36 cellular contexts compared by ENCODE assay signal in the genomic region with DNA sequence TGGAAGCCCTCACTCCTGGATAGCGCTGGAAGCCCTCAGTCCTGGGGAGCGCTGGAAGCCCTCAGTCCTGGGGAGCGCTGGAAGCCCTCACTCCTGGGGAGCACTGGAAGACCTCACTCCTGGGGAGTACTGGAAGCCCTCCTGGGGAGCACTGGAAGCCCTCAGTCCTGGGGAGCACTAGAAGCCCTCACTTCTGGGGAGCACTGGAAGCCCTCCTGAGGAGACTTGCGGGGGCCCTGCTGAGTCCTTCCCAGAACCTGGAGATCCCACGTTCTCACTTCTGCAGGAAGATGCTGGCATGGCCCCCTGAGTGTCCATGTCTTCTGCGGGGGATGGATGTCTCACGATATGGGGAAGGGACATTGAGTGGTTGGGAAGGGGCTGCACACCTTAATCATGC.
DNase-seq lines count a peak whose midpoint lies in the region; ATAC-seq, FAIRE-seq and TF ChIP-seq lines count a peak whose summit lies in the region.
"Had no signal": no experiment of that assay in that cellular context is flagged by ENCODE, and none has a peak within 500 bp of the region (broad histone marks: within the 10 kb centered on the region; RNA-seq: fewer than 3 reads in every experiment).

No MANE protein-coding gene starts in this region.

- 86% methylated on average over 7 of the region's 7 CpGs; no CpG with 5 or more reads in 1 of the 2 experiments for WGBS in H1 (ENCODE audit: extremely low coverage in 1 of 2, insufficient coverage in 1 of 2, insufficient read length in 1 of 2, insufficient replicate concordance in 2 of 2, low coverage in 1 of 2, low lambda C conversion rate in 2 of 2, missing lambda C conversion rate in 1 of 2), 2 experiments
- WGBS in neuronal stem cell (ENCODE audit: extremely low coverage in 2 of 2, insufficient read length in 2 of 2, insufficient replicate concordance in 1 of 2), 2 donors: no CpG with 5 or more reads among the region's 7 CpGs
- WGBS in spleen, 5 donors: 71 to 86% (median 80%) methylated on average over 5 to 7 of the region's 7 CpGs
- 71 to 80% methylated on average over 4 to 7 of the region's 7 CpGs for WGBS in endodermal cell (ENCODE audit: insufficient coverage in 1 of 2, insufficient read length in 1 of 2), 2 experiments

- H3K56ac ChIP-seq in H1 (replicated peaks; ENCODE audit: insufficient read length, low read depth, low read length): no peak overlapping the region

- no peak overlapping the region for H3K4me3 ChIP-seq in coronary artery
- H3K4me3 ChIP-seq in H1 (ENCODE audit: extremely low read depth in 1 of 4, insufficient read depth in 2 of 4, low read depth in 3 of 4, low read length in 4 of 4): no peak overlapping the region
- H3K4me3 ChIP-seq in neuronal stem cell (ENCODE audit: low read length in 2 of 2): no peak overlapping the region
- H3K4me3 ChIP-seq in spleen: no peak overlapping the region
- no peak overlapping the region for H3K4me3 ChIP-seq in endodermal cell (ENCODE audit: low read length)
- H3K4me3 ChIP-seq: A549; BLaER1; BLaER1 treated with 17β-estradiol and CSF1 and Interleukin-3, amounts not matched to agents 10 nM and 100 nM had no signal

- peak overlapping the region; percentile 39; the same call in 1 of the 2 replicates for H2BK12ac ChIP-seq in H1 (ENCODE audit: low read depth, low read length)
- H2BK12ac ChIP-seq in neuronal stem cell (ENCODE audit: low read length): no peak overlapping the region

- CTCF ChIA-PET in H1 (lab: Charles Lee; ENCODE audit: partially characterized antibody): no interaction called here

- no peaks in the 10 kb centered on the region for H3K27me3 ChIP-seq in H1 (replicated peaks in 1 of 4; ENCODE audit: control insufficient read depth in 3 of 4, extremely low read depth in 1 of 4, insufficient read depth in 3 of 4, low read length in 3 of 4)
- H3K27me3 ChIP-seq in neuronal stem cell (ENCODE audit: control insufficient read depth in 3 of 3, insufficient read depth in 3 of 3, low read depth in 1 of 3, low read length in 3 of 3): peaks cover 0 to 2% (median 0%) of the 10 kb centered on the region in 3 experiments
- no peaks in the 10 kb centered on the region for H3K27me3 ChIP-seq in spleen (replicated peaks in 1 of 7)
- no peaks in the 10 kb centered on the region for H3K27me3 ChIP-seq in endodermal cell (ENCODE audit: control insufficient read depth, insufficient read depth, low read length, poor library complexity, severe bottlenecking)
- H3K27me3 ChIP-seq: BE2C; BLaER1; BLaER1 treated with 17β-estradiol and CSF1 and Interleukin-3, amounts not matched to agents 10 nM and 100 nM had no signal

- TF ChIP-seq EP300 in H1 (IDR thresholded peaks at IDR 0.05; ENCODE audit: borderline replicate concordance in 1 of 2, low read depth in 2 of 2, low read length in 2 of 2): no peak

- H3K18ac ChIP-seq in H1 (ENCODE audit: extremely low read depth, low read length): no peak overlapping the region
- no peak overlapping the region for H3K18ac ChIP-seq in neuronal stem cell (ENCODE audit: low read length)

- H3K36me3 Mint-ChIP-seq in endodermal cell (ENCODE audit: low read depth): no peaks in the 10 kb centered on the region
- H3K36me3 Mint-ChIP-seq: CD14-positive monocyte; CD4-positive, alpha-beta memory T cell; CD4-positive, CD25-positive, alpha-beta regulatory T cell; CD8-positive, alpha-beta memory T cell; CD8-positive, alpha-beta T cell had no signal

- H3K4me3 Mint-ChIP-seq in endodermal cell: no peak overlapping the region
- H3K4me3 Mint-ChIP-seq: B cell; CD14-positive monocyte; CD4-positive, alpha-beta memory T cell; CD4-positive, alpha-beta T cell; CD4-positive, CD25-positive, alpha-beta regulatory T cell; CD8-positive, alpha-beta memory T cell; CD8-positive, alpha-beta T cell had no signal

- H2BK120ac ChIP-seq in H1 (replicated peaks; ENCODE audit: low read depth, low read length) (no peak overlapping the region), neuronal stem cell (ENCODE audit: low read depth, low read length) (no peak overlapping the region)

- DNase-seq in coronary artery (ENCODE audit: low spot score) (peak; percentile 65), H1 (ENCODE audit: low read depth in 1 of 2, low spot score in 2 of 2) (no peak), neuronal stem cell (ENCODE audit: low spot score) (no peak), spleen (peak; percentile 57), T1000 (lab: John Stamatoyannopoulos, UW) (no peak), endodermal cell (no peak)
- DNase-seq: 8988T; ACHN; AML-193; BE2C; C1 segment of cervical spinal cord; Caco-2; Calu3; CD4-positive, alpha-beta memory T cell; CD4-positive, alpha-beta T cell; CD8-positive, alpha-beta memory T cell; CD8-positive, alpha-beta T cell; COR-L47; DMS 273 treated with DMSO at 0.1 percent for 48 hours; DMS153; DMS79; DMS79 treated with DMSO at 0.1 percent for 48 hours; DND-41; EL had no signal

- no peak overlapping the region for H3K9ac ChIP-seq in H1 (replicated peaks in 1 of 4; ENCODE audit: extremely low read depth in 1 of 4, low read depth in 3 of 4, low read length in 3 of 4)
- no peak overlapping the region for H3K9ac ChIP-seq in neuronal stem cell (ENCODE audit: low read depth, low read length, poor library complexity)
- H3K9ac ChIP-seq in endodermal cell (ENCODE audit: extremely low read depth, low read length, poor library complexity, severe bottlenecking): no peak overlapping the region
- H3K9ac ChIP-seq: BLaER1; BLaER1 treated with 17β-estradiol and CSF1 and Interleukin-3, amounts not matched to agents 10 nM and 100 nM had no signal

- no peak overlapping the region for H4K5ac ChIP-seq in H1 (ENCODE audit: insufficient read length, low read depth, low read length)

- ATAC-seq in GM21723 (IDR thresholded peaks at IDR 0.05; ENCODE audit: unreplicated experiment) (no peak), GM18861 (IDR thresholded peaks at IDR 0.05; ENCODE audit: unreplicated experiment) (no peak)
- ATAC-seq: CD8-positive, alpha-beta T cell had no signal

- H3K14ac ChIP-seq in H1 (ENCODE audit: insufficient read length): no peak overlapping the region
- H3K14ac ChIP-seq in neuronal stem cell (ENCODE audit: low read length): no peak overlapping the region

- peaks cover 23% of the 10 kb centered on the region for H3K4me1 Mint-ChIP-seq in endodermal cell
- H3K4me1 Mint-ChIP-seq: B cell; CD14-positive monocyte; CD4-positive, alpha-beta memory T cell; CD4-positive, CD25-positive, alpha-beta regulatory T cell; CD8-positive, alpha-beta memory T cell had no signal

- TF ChIP-seq RAD21 in H1 (IDR thresholded peaks at IDR 0.05 in 1 of 2, conservative IDR thresholded peaks at IDR 0.05 in 1 of 2; ENCODE audit: low read depth in 2 of 2, low read length in 2 of 2): no peak

- H3K79me1 ChIP-seq in H1 (ENCODE audit: low read depth, low read length) (no peaks in the 10 kb centered on the region), neuronal stem cell (ENCODE audit: low read depth, low read length) (no peaks in the 10 kb centered on the region)

- FAIRE-seq in H1 (lab: Jason Lieb, UNC): no peak
- FAIRE-seq: A204.1, A549, D721Med had no signal

- H3K36me3 ChIP-seq in H1 (ENCODE audit: control insufficient read depth in 2 of 4, insufficient read depth in 4 of 4, low read length in 3 of 4): no peaks in the 10 kb centered on the region
- no peaks in the 10 kb centered on the region for H3K36me3 ChIP-seq in neuronal stem cell (replicated peaks in 1 of 2; ENCODE audit: control insufficient read depth in 2 of 2, insufficient read depth in 2 of 2, low read length in 2 of 2)
- no peaks in the 10 kb centered on the region for H3K36me3 ChIP-seq in spleen
- H3K36me3 ChIP-seq in endodermal cell (ENCODE audit: control insufficient read depth, insufficient read depth, low read length): no peaks in the 10 kb centered on the region
- H3K36me3 ChIP-seq: BE2C; BLaER1; BLaER1 treated with 17β-estradiol and CSF1 and Interleukin-3, amounts not matched to agents 10 nM and 100 nM had no signal

- intact Hi-C loops in spleen (cut with DNase I; ENCODE audit: low total_unique reads): no loop called here

- H3K27ac ChIP-seq in coronary artery: no peak overlapping the region
- H3K27ac ChIP-seq in H1 (ENCODE audit: low read depth, low read length): no peak overlapping the region
- no peak overlapping the region for H3K27ac ChIP-seq in neuronal stem cell (replicated peaks; ENCODE audit: low read length)
- H3K27ac ChIP-seq in spleen: no peak overlapping the region
- H3K27ac ChIP-seq in endodermal cell (ENCODE audit: low read depth, low read length): no peak overlapping the region
- H3K27ac ChIP-seq: 22Rv1; A549; BLaER1; BLaER1 treated with 17β-estradiol and CSF1 and Interleukin-3, amounts not matched to agents 10 nM and 100 nM; C4-2B had no signal

- peaks cover 10% of the 10 kb centered on the region for H3K27me3 Mint-ChIP-seq in endodermal cell (ENCODE audit: insufficient read depth)
- H3K27me3 Mint-ChIP-seq: B cell; CD4-positive, alpha-beta memory T cell; CD4-positive, alpha-beta T cell; CD4-positive, CD25-positive, alpha-beta regulatory T cell; CD8-positive, alpha-beta memory T cell had no signal

- H3K23ac ChIP-seq in H1 (ENCODE audit: insufficient read length): no peak overlapping the region
- H3K23ac ChIP-seq in neuronal stem cell (ENCODE audit: low read depth, low read length, poor library complexity): no peak overlapping the region

- H2AK5ac ChIP-seq in H1 (ENCODE audit: low read depth, low read length) (peak overlapping the region; percentile 78; the same call in 1 of the 2 replicates), neuronal stem cell (ENCODE audit: low read depth, low read length) (peak overlapping the region; percentile 32)

- no peak overlapping the region for H2BK20ac ChIP-seq in H1 (ENCODE audit: low read length)

- H2BK15ac ChIP-seq in H1 (ENCODE audit: low read length) (no peak overlapping the region), neuronal stem cell (ENCODE audit: low read length) (no peak overlapping the region)

- TF ChIP-seq POLR2A in H1 (IDR thresholded peaks at IDR 0.05; ENCODE audit: control extremely low read depth in 1 of 2, low read depth in 2 of 2, low read length in 2 of 2): no peak
- no peak for TF ChIP-seq POLR2A in spleen (IDR thresholded peaks at IDR 0.05)

- TF ChIP-seq CTCF in coronary artery (IDR thresholded peaks at IDR 0.05) (no peak), H1 (IDR thresholded peaks at IDR 0.05; ENCODE audit: control extremely low read depth in 1 of 3, insufficient read depth in 1 of 3, low read depth in 1 of 3, low read length in 3 of 3) (no peak), spleen (IDR thresholded peaks at IDR 0.05 in 8 of 11, conservative IDR thresholded peaks at IDR 0.05 in 3 of 11) (no peak), endodermal cell (conservative IDR thresholded peaks at IDR 0.05) (no peak)

- H3K4me2 ChIP-seq in H1 (ENCODE audit: insufficient read depth in 1 of 2, low read depth in 2 of 2, low read length in 2 of 2): no peak overlapping the region
- H3K4me2 ChIP-seq in neuronal stem cell (ENCODE audit: insufficient read depth, low read length, poor library complexity, severe bottlenecking): no peak overlapping the region
- H3K4me2 ChIP-seq: A549, BLaER1 had no signal

- H2BK5ac ChIP-seq in H1 (ENCODE audit: low read depth, low read length): no peak overlapping the region
- no peak overlapping the region for H2BK5ac ChIP-seq in neuronal stem cell (ENCODE audit: low read length)

- H4K8ac ChIP-seq in H1 (ENCODE audit: extremely low read depth, insufficient read depth, low read length): no peak overlapping the region
- H4K8ac ChIP-seq in neuronal stem cell (ENCODE audit: low read depth, low read length): no peak overlapping the region

- peaks cover 0 to 2% of the 10 kb centered on the region in 2 experiments for H4K20me1 ChIP-seq in H1 (replicated peaks in 1 of 2; ENCODE audit: control insufficient read depth in 1 of 2, insufficient read depth in 2 of 2, low read length in 2 of 2)
- H4K20me1 ChIP-seq: BLaER1; BLaER1 treated with 17β-estradiol and CSF1 and Interleukin-3, amounts not matched to agents 10 nM and 100 nM had no signal

- H3K4me1 ChIP-seq in H1 (replicated peaks in 1 of 4; ENCODE audit: control insufficient read depth in 3 of 4, insufficient read depth in 4 of 4, low read length in 3 of 4) (peaks cover 11 to 15% (median 15%) of the 10 kb centered on the region in 4 experiments), neuronal stem cell (ENCODE audit: control insufficient read depth in 2 of 2, insufficient read depth in 1 of 2, low read depth in 1 of 2, low read length in 2 of 2) (peaks cover 0 to 6% of the 10 kb centered on the region in 2 donors), spleen (no peaks in the 10 kb centered on the region), endodermal cell (ENCODE audit: control insufficient read depth, insufficient read depth, low read length) (peaks cover 6% of the 10 kb centered on the region)
- H3K4me1 ChIP-seq: A549, BE2C, Caco-2 had no signal

- no peak overlapping the region for H3K27ac Mint-ChIP-seq in endodermal cell
- H3K27ac Mint-ChIP-seq: B cell; CD14-positive monocyte; CD4-positive, alpha-beta memory T cell; CD4-positive, alpha-beta T cell; CD4-positive, CD25-positive, alpha-beta regulatory T cell; CD8-positive, alpha-beta T cell had no signal

- H3K9me3 Mint-ChIP-seq in endodermal cell: peaks cover 30% of the 10 kb centered on the region
- H3K9me3 Mint-ChIP-seq: CD4-positive, alpha-beta T cell; CD8-positive, alpha-beta T cell had no signal

- H4K91ac ChIP-seq in H1 (replicated peaks; ENCODE audit: insufficient read length, low read length): no peak overlapping the region
- no peak overlapping the region for H4K91ac ChIP-seq in neuronal stem cell (ENCODE audit: low read depth, low read length, poor library complexity)

- H3K9me3 ChIP-seq in H1 (ENCODE audit: insufficient read depth in 2 of 2, low read depth in 1 of 2, low read length in 1 of 2): peaks cover 5 to 8% of the 10 kb centered on the region in 2 experiments
- H3K9me3 ChIP-seq in neuronal stem cell (replicated peaks in 1 of 2; ENCODE audit: control insufficient read depth in 2 of 2, insufficient read depth in 1 of 2, low read depth in 1 of 2, low read length in 2 of 2): peaks cover 0 to 9% of the 10 kb centered on the region in 2 donors
- peaks cover 0 to 21% (median 2%) of the 10 kb centered on the region in 8 donors for H3K9me3 ChIP-seq in spleen
- H3K9me3 ChIP-seq in endodermal cell (ENCODE audit: control insufficient read depth, low read length): peaks cover 8% of the 10 kb centered on the region
- H3K9me3 ChIP-seq: A549, BE2C, Caco-2 had no signal

- H3K4ac ChIP-seq in H1 (replicated peaks; ENCODE audit: insufficient read length, low read depth, low read length): no peak overlapping the region
- H3K4ac ChIP-seq in neuronal stem cell (ENCODE audit: low read length): no peak overlapping the region

- POLR2A ChIA-PET in H1 (lab: Charles Lee; ENCODE audit: partially characterized antibody): no interaction called here

- H2AFZ ChIP-seq in H1 (ENCODE audit: low read length): no peak overlapping the region
- H2AFZ ChIP-seq in neuronal stem cell (ENCODE audit: low read length): no peak overlapping the region

- peaks cover 5% of the 10 kb centered on the region; the same call in 1 of the 2 replicates for H3K23me2 ChIP-seq in H1 (ENCODE audit: low read depth, low read length)

- H3K79me2 ChIP-seq in H1 (ENCODE audit: control insufficient read depth in 1 of 2, insufficient read depth in 2 of 2, low read length in 2 of 2): no peaks in the 10 kb centered on the region

Comparison
In these comparisons a context has a peak if more than half of its experiments do, and no peak if none do; other contexts are left out.
1. DNase-seq: peak in coronary artery (single experiment) and spleen (single experiment); none in H1 (0 of 2), neuronal stem cell (single experiment), T1000 (single experiment) and endodermal cell (single experiment).